ENCODE assay signal across 8 cellular contexts in the genomic region with DNA sequence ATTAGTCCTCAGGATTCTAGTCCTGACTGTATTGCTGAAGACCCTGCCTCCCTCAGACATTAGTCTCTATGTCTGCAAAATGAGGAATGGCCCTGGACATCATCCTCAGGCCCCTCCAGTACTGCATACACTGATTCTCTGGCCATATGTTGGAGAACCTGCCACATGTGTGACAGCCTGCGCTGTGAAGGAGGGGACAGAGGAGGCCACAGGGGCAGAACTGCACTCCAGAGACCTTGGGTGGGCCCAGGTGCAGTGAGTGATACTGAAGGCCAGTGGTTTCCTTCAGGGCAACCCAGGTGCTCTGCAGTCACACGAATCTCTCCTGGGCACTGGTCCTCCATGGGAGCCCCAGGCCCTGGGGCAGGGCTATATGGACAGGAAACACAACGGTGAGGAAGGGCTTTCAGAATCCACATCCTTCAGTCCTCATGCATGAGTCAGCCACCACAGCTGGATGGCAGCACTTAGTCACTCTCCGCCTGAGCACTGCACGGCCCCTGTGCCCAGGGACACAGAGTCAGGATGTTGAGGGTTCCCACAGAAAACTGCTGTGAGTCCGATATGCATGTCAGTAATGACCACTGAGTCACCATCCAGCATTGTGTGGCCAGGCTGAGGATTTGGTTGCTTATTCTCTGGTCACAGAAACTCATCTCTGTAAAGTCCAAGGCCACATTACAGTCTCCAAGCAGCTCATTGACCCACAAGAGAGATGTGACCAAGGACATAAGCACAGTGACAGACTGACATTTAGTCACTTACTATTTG. TPM values are rescaled to one million over a fixed set of nuclear protein-coding genes. Genes with fewer than 3 reads are reported as not detected.
DNase-seq lines count a peak whose midpoint lies in the region; ATAC-seq, FAIRE-seq and TF ChIP-seq lines count a peak whose summit lies in the region.

No MANE protein-coding gene starts in this region.

- TF ChIP-seq CTCF in heart left ventricle (IDR thresholded peaks at IDR 0.05) (peak in 7 of 12 donors; percentile 18 to 46 (median 32)), IMR-90 (conservative IDR thresholded peaks at IDR 0.05; ENCODE audit: low read depth, low read length) (no peak; the same call in 1 of the 2 replicates), HepG2 (CRISPR knock-in tag; IDR thresholded peaks at IDR 0.05) (peak; percentile 48)

- H4K91ac ChIP-seq in IMR-90 (ENCODE audit: insufficient read depth, low read depth, low read length) = peak overlapping the region; percentile 97

- H4K5ac ChIP-seq in IMR-90 (ENCODE audit: low read depth, low read length) = peak overlapping the region; percentile 58

- peak overlapping the region; percentile 86 for H3K14ac ChIP-seq in IMR-90 (replicated peaks; ENCODE audit: low read depth, low read length)

- dilution Hi-C loops in IMR-90 (cut with HindIII; ENCODE audit: low sequenced_read_pairs, unreplicated experiment) = no loop called here

- peak overlapping the region; percentile 77 for H3K23ac ChIP-seq in IMR-90 (ENCODE audit: low read depth, low read length)

- 75 to 76% (median 76%) methylated on average over 5 to 6 of the region's 6 CpGs for WGBS in heart left ventricle, 4 donors
- 10% methylated on average over 3 of the region's 6 CpGs; no CpG with 5 or more reads in 1 of the 2 experiments for WGBS in IMR-90 (ENCODE audit: extremely low coverage in 2 of 2, insufficient read length in 1 of 2), 2 experiments
- no CpG with 5 or more reads among the region's 6 CpGs for WGBS in HepG2 (ENCODE audit: low lambda C conversion rate)

- H3K27me3 ChIP-seq in heart left ventricle (no peaks in the 10 kb centered on the region), IMR-90 (ENCODE audit: control insufficient read depth, insufficient read depth, low read length) (no peaks in the 10 kb centered on the region), HepG2 (ENCODE audit: control insufficient read depth in 1 of 2, insufficient read depth in 2 of 2, low read length in 2 of 2) (peaks cover 0 to 24% of the 10 kb centered on the region in 2 experiments; a peak in 1 of 5 replicates)

- CTCF ChIA-PET in IMR-90 (lab: Yijun Ruan, JAX) (no interaction called here), HepG2 (lab: Yijun Ruan, JAX; ENCODE audit: low intra/inter-chr PET ratio, low total read pairs) (no interaction called here)

- ATAC-seq in heart left ventricle = peak in 3 of 4 donors; percentile 32 to 57 (median 55)
- no peak for ATAC-seq in Right ventricle myocardium superior (ENCODE audit: poor library complexity)
- ATAC-seq in IMR-90 (ENCODE audit: low read depth) = peak; percentile 93
- ATAC-seq in HepG2 = peak; percentile 92

- no peak overlapping the region for H3K9ac ChIP-seq in IMR-90 (ENCODE audit: low read depth, low read length)
- no peak overlapping the region for H3K9ac ChIP-seq in HepG2 (ENCODE audit: insufficient read depth, low read depth, low read length)

- H3K9me1 ChIP-seq in IMR-90 (ENCODE audit: insufficient read depth, low read length) = peaks cover 35% of the 10 kb centered on the region

- peak overlapping the region; percentile 69 for H3K56ac ChIP-seq in IMR-90 (ENCODE audit: extremely low read depth, insufficient read depth, low read length)

- H3K27ac ChIP-seq in heart left ventricle (no peak overlapping the region), IMR-90 (ENCODE audit: insufficient read depth, low read length) (peak overlapping the region; percentile 47), HepG2 (ENCODE audit: extremely low read length, insufficient read depth, low read length) (no peak overlapping the region), caudate nucleus (ENCODE audit: low read depth, low read length) (no peak overlapping the region)

- in situ Hi-C loops in IMR-90 (cut with MboI; ENCODE audit: low sequenced_read_pairs) (no loop called here), HepG2 (cut with HindIII; ENCODE audit: extremely low pct_ligation_motif_present, low pct_unique_long_range_greater_than_20kb) (no loop called here)

- H4K8ac ChIP-seq in IMR-90 (ENCODE audit: low read depth in 2 of 2, low read length in 2 of 2) = peak overlapping the region; percentile 63 to 87

- H3K79me1 ChIP-seq in IMR-90 (ENCODE audit: low read depth in 1 of 2, low read length in 2 of 2) = peaks cover 0 to 30% of the 10 kb centered on the region in 2 experiments; a peak in 2 of 4 replicates

- H2BK5ac ChIP-seq in IMR-90 (ENCODE audit: low read depth, low read length, poor library complexity, severe bottlenecking) = peak overlapping the region; percentile 88

- POLR2A ChIA-PET in IMR-90 (lab: Charles Lee; ENCODE audit: unreplicated experiment) (no interaction called here), HepG2 (lab: Yijun Ruan, JAX) (no interaction called here)

- peak in 1 of 5 donors; percentile 55 for DNase-seq in heart left ventricle
- DNase-seq in Right ventricle myocardium superior = no peak
- peak; percentile 99 for DNase-seq in IMR-90
- DNase-seq in amniotic epithelial cell (ENCODE audit: low read depth) = peak; percentile 91
- peak; percentile 28 for DNase-seq in HepG2 (ENCODE audit: low spot score)
- no peak for DNase-seq in caudate nucleus (lab: John Stamatoyannopoulos, UW)
- no peak for DNase-seq in occipital lobe (lab: John Stamatoyannopoulos, UW)
- DNase-seq in NCI-H1694 treated with DMSO at 0.1 percent for 48 hours (lab: John Stamatoyannopoulos, UW) = no peak

- BruUV-seq in IMR-90 (replicated peaks; lab: Mats Ljungman, UMichigan) = no TSS peak
- no TSS peak for BruUV-seq in HepG2 (replicated peaks; lab: Mats Ljungman, UMichigan)

- H2AFZ ChIP-seq in IMR-90 (replicated peaks; ENCODE audit: low read length, poor library complexity) (peak overlapping the region; percentile 59), HepG2 (ENCODE audit: low read length) (no peak overlapping the region)

- no peaks in the 10 kb centered on the region for H3K79me2 ChIP-seq in HepG2 (ENCODE audit: insufficient read depth, low read length)

- H3K4me1 ChIP-seq in heart left ventricle (peaks cover 0 to 44% (median 30%) of the 10 kb centered on the region in 12 donors), IMR-90 (ENCODE audit: control insufficient read depth, insufficient read depth, low read length) (peaks cover 25% of the 10 kb centered on the region), HepG2 (ENCODE audit: insufficient read depth, low read length) (no peaks in the 10 kb centered on the region)

- H2BK120ac ChIP-seq in IMR-90 (ENCODE audit: low read depth, low read length) = peak overlapping the region; percentile 98

- intact Hi-C loops in heart left ventricle (cut with DNase I) = loop anchor here in 4 of 10 donors (5.0 kb wide), 3 partner anchors 35 to 170 kb away; a partner anchor contains a TSS
- intact Hi-C loops in Right ventricle myocardium superior (cut with DNase I) = no loop called here
- intact Hi-C loops in IMR-90 (cut with micrococcal nuclease) = loop anchor here (5.0 kb wide), 3 partner anchors 110 to 185 kb away; a partner anchor contains a TSS
- intact Hi-C loops in HepG2 (cut with micrococcal nuclease; ENCODE audit: unreplicated experiment) = loop anchor here (1.0 kb wide), 1 partner anchor 186 kb away; no protein-coding TSS in a partner anchor

- no peak overlapping the region for H3K4me3 ChIP-seq in heart left ventricle
- H3K4me3 ChIP-seq in IMR-90 (ENCODE audit: insufficient read depth, low read depth, low read length) = no peak overlapping the region
- H3K4me3 ChIP-seq in HepG2 (replicated peaks in 1 of 3; ENCODE audit: insufficient read depth in 1 of 3, low read depth in 2 of 3, low read length in 3 of 3) = no peak overlapping the region

- H2AK9ac ChIP-seq in IMR-90 (replicated peaks; ENCODE audit: low read depth, low read length, poor library complexity) = peak overlapping the region; percentile 83

- peak overlapping the region; percentile 0; the same call in 1 of the 2 replicates for H3K4me2 ChIP-seq in IMR-90 (ENCODE audit: low read depth, low read length)
- H3K4me2 ChIP-seq in HepG2 (ENCODE audit: low read depth, low read length) = no peak overlapping the region

- TF ChIP-seq RAD21 in IMR-90 (IDR thresholded peaks at IDR 0.05; ENCODE audit: low read length) (peak; percentile 47), HepG2 (CRISPR knock-in tag; IDR thresholded peaks at IDR 0.05) (no peak)

- H3K36me3 ChIP-seq in heart left ventricle (peaks cover 0 to 5% (median 0%) of the 10 kb centered on the region in 9 donors), IMR-90 (ENCODE audit: control insufficient read depth, insufficient read depth, low read length) (no peaks in the 10 kb centered on the region), HepG2 (replicated peaks in 1 of 2; ENCODE audit: control insufficient read depth in 1 of 2, insufficient read depth in 2 of 2, low read length in 2 of 2) (no peaks in the 10 kb centered on the region)

- TF ChIP-seq POLR2A in heart left ventricle (IDR thresholded peaks at IDR 0.05) (no peak), IMR-90 (IDR thresholded peaks at IDR 0.05; ENCODE audit: low read depth, low read length) (peak; percentile 37; the same call in 1 of the 2 replicates), HepG2 (IDR thresholded peaks at IDR 0.05; ENCODE audit: insufficient read depth in 1 of 2, low read depth in 2 of 2, low read length in 2 of 2) (no peak)

- H2BK20ac ChIP-seq in IMR-90 (ENCODE audit: low read depth, low read length) = peak overlapping the region; percentile 95

- H3K18ac ChIP-seq in IMR-90 (ENCODE audit: low read depth, low read length) = peak overlapping the region; percentile 38; the same call in 1 of the 2 replicates

- peaks cover 0 to 7% (median 0%) of the 10 kb centered on the region in 12 donors for H3K9me3 ChIP-seq in heart left ventricle
- H3K9me3 ChIP-seq in IMR-90 (ENCODE audit: control insufficient read depth, insufficient read depth, low read length) = no peaks in the 10 kb centered on the region
- no peaks in the 10 kb centered on the region for H3K9me3 ChIP-seq in HepG2 (ENCODE audit: low read length)

- TF ChIP-seq EP300 in HepG2 (IDR thresholded peaks at IDR 0.05; ENCODE audit: low read depth in 2 of 2, low read length in 2 of 2) = no peak
- no peak for TF ChIP-seq EP300 in HepG2 (CRISPR knock-in tag; IDR thresholded peaks at IDR 0.05; ENCODE audit: borderline replicate concordance)

- peak overlapping the region; percentile 26 for H2BK15ac ChIP-seq in IMR-90 (ENCODE audit: low read depth, low read length)

- H4K20me1 ChIP-seq in IMR-90 (ENCODE audit: insufficient read depth, low read length) (no peaks in the 10 kb centered on the region), HepG2 (ENCODE audit: insufficient read depth, low read length) (no peaks in the 10 kb centered on the region)

- no peak for FAIRE-seq in HepG2 (lab: Jason Lieb, UNC)

- H3K4ac ChIP-seq in IMR-90 (ENCODE audit: low read depth, low read length) = peak overlapping the region; percentile 97

- H2AK5ac ChIP-seq in IMR-90 (ENCODE audit: low read depth, low read length) = peak overlapping the region; percentile 95

RNA-seq across cellular contexts. Expression of a gene that starts 39.7 kb away (rescaled TPM):
- total RNA-seq in heart left ventricle = 10 to 100 TPM; 26.6 to 51.5 (median 33.5) TPM
- polyA plus RNA-seq in heart left ventricle = 10 to 100 TPM; 11.3 to 24.1 TPM
- 30.4 TPM for total RNA-seq in Right ventricle myocardium superior
- 9.0 and 9.2 TPM in 2 replicates for total RNA-seq in IMR-90 (2012; rRNA removed)
- 7.8 and 10.1 TPM in 2 replicates for polyA plus RNA-seq in IMR-90 (2012; rRNA removed)
- polyA plus RNA-seq in IMR-90 (2012; cell fraction: cytosol; rRNA removed) = 2.9 and 5.5 TPM in 2 replicates
- 39.5 and 39.7 TPM in 2 replicates for polyA plus RNA-seq in IMR-90 (2012; cell fraction: nucleus; rRNA removed; ENCODE audit: low replicate concordance)
- not detected in 2 replicates for total RNA-seq in HepG2 (2016; rRNA removed; fragmentation: Illumina TruSeq; extraction: Trizol)
- total RNA-seq in HepG2 (2016; cell fraction: cytosol; rRNA removed; fragmentation: Illumina TruSeq; extraction: Trizol; ENCODE audit: low read depth) = not detected in 2 replicates
- total RNA-seq in HepG2 (2016; cell fraction: insoluble cytoplasmic fraction; rRNA removed; fragmentation: Illumina TruSeq; extraction: Trizol) = not detected in 2 replicates
- total RNA-seq in HepG2 (2016; cell fraction: membrane; rRNA removed; fragmentation: Illumina TruSeq; extraction: Trizol) = not detected in 2 replicates
- not detected in 2 replicates for total RNA-seq in HepG2 (2016; cell fraction: nucleus; rRNA removed; fragmentation: Illumina TruSeq; extraction: Trizol)
- 0.22 TPM in 1 of 2 replicates, not detected in the other for polyA plus RNA-seq in HepG2 (2011; rRNA removed)
- polyA plus RNA-seq in HepG2 (2011; cell fraction: cytosol; rRNA removed) = not detected in 2 replicates
- 0.50 and 0.54 TPM in 2 replicates for polyA plus RNA-seq in HepG2 (2011; cell fraction: nucleus; rRNA removed)
- polyA plus RNA-seq in HepG2 (2012) = 0.05 TPM in 1 of 2 replicates, not detected in the other
- not detected in 2 replicates for polyA plus RNA-seq in HepG2 (2016; cell fraction: cytosol; fragmentation: Illumina TruSeq; extraction: Trizol; ENCODE audit: low read depth)
- not detected in 2 replicates for polyA plus RNA-seq in HepG2 (2016; cell fraction: insoluble cytoplasmic fraction; fragmentation: Illumina TruSeq; extraction: Trizol; ENCODE audit: low read depth)
- polyA plus RNA-seq in HepG2 (2016; cell fraction: membrane; fragmentation: Illumina TruSeq; extraction: Trizol; ENCODE audit: low read depth) = not detected in 2 replicates
- not detected in 2 replicates for polyA plus RNA-seq in HepG2 (2016; cell fraction: nucleus; fragmentation: Illumina TruSeq; extraction: Trizol; ENCODE audit: insufficient read depth, low read depth)
- 36.1 TPM in 1 of 2 replicates, not detected in the other for polyA minus RNA-seq in HepG2 (2011; rRNA and poly(A)+ RNA removed; ENCODE audit: low replicate concordance)
- polyA minus RNA-seq in HepG2 (2011; cell fraction: cytosol; rRNA and poly(A)+ RNA removed) = not detected in 2 replicates
- 0.52 and 0.75 TPM in 2 replicates for polyA minus RNA-seq in HepG2 (2011; cell fraction: nucleus; rRNA and poly(A)+ RNA removed)
- total RNA-seq in occipital lobe = 99.0 TPM

Comparison
In these comparisons a context has a peak if more than half of its experiments do, and no peak if none do; other contexts are left out.
1. DNase-seq: peak in IMR-90 (single experiment), amniotic epithelial cell (single experiment) and HepG2 (single experiment); none in Right ventricle myocardium superior (single experiment), caudate nucleus (0 of 61), occipital lobe (single experiment) and NCI-H1694 treated with DMSO at 0.1 percent for 48 hours (single experiment).